ENCODE assay signal across 9 cellular contexts in genomic region chrX:150635952-150636351, GRCh38. TPM values are rescaled to one million over a fixed set of nuclear protein-coding genes. Genes with fewer than 3 reads are reported as not detected.
DNase-seq lines count a peak whose midpoint lies in the region; ATAC-seq and TF ChIP-seq lines count a peak whose summit lies in the region.
"Had no signal": no experiment of that assay in that cellular context is flagged by ENCODE, and none has a peak within 500 bp of the region (broad histone marks: within the 10 kb centered on the region; RNA-seq: fewer than 3 reads in every experiment).

No MANE protein-coding gene starts in this region.

- H3K79me2 ChIP-seq in ACC112 (ENCODE audit: control insufficient read depth, insufficient read depth, low read length, unreplicated experiment), result no peaks in the 10 kb centered on the region

- peak; percentile 93 for ATAC-seq in GM18867 (IDR thresholded peaks at IDR 0.05; ENCODE audit: unreplicated experiment)
- ATAC-seq in HG03439 (IDR thresholded peaks at IDR 0.05; ENCODE audit: unreplicated experiment), result peak; percentile 81
- ATAC-seq in GM21825 (IDR thresholded peaks at IDR 0.05; ENCODE audit: unreplicated experiment), result no peak

- DNase-seq in choroid plexus epithelial cell (ENCODE audit: low read depth), result peak; percentile 70
- DNase-seq in tibial nerve (ENCODE audit: low spot score in 2 of 2), result no peak
- DNase-seq in NCI-H2196 (lab: John Stamatoyannopoulos, UW; ENCODE audit: unreplicated experiment), result no peak
- no peak for DNase-seq in OCI-M1 (lab: John Stamatoyannopoulos, UW)
- DNase-seq: NCI-H1048 had no signal

- TF ChIP-seq POLR2A in tibial nerve (IDR thresholded peaks at IDR 0.05), result no peak

- no peaks in the 10 kb centered on the region for H3K9me3 ChIP-seq in tibial nerve

- H3K36me3 ChIP-seq in ACC112 (ENCODE audit: insufficient read depth, low read length) (no peaks in the 10 kb centered on the region), tibial nerve (peaks cover 0 to 11% (median 0%) of the 10 kb centered on the region in 3 donors)

- 77 to 84% methylated on average over 3 of the region's 3 CpGs for WGBS in tibial nerve, 2 donors

- H2AFZ ChIP-seq in ACC112 (ENCODE audit: low read length, unreplicated experiment), result no peak overlapping the region

- H3K4me3 ChIP-seq in ACC112 (ENCODE audit: low read depth, low read length), result no peak overlapping the region
- no peak overlapping the region for H3K4me3 ChIP-seq in choroid plexus epithelial cell (ENCODE audit: low read depth, low read length)
- H3K4me3 ChIP-seq in tibial nerve, result no peak overlapping the region

- H3K27me3 ChIP-seq in ACC112 (ENCODE audit: insufficient read depth, low read length) (no peaks in the 10 kb centered on the region), tibial nerve (no peaks in the 10 kb centered on the region)

- H3K4me1 ChIP-seq in ACC112 (ENCODE audit: control insufficient read depth, insufficient read depth, low read length, unreplicated experiment), result peaks cover 10% of the 10 kb centered on the region
- no peaks in the 10 kb centered on the region for H3K4me1 ChIP-seq in tibial nerve

- H3K27ac ChIP-seq in ACC112 (ENCODE audit: low read depth, low read length) (peak overlapping the region; percentile 88), tibial nerve (no peak overlapping the region)

- no peak for TF ChIP-seq CTCF in choroid plexus epithelial cell (conservative IDR thresholded peaks at IDR 0.05; ENCODE audit: low read depth, low read length)
- TF ChIP-seq CTCF in tibial nerve (IDR thresholded peaks at IDR 0.05), result no peak

- no peak for TF ChIP-seq EP300 in tibial nerve (IDR thresholded peaks at IDR 0.05)

RNA-seq across cellular contexts. Expression of gene MTMR1, which starts 57.2 kb away (rescaled TPM):
- 10 to 100 TPM in 3 of 4 donors, 1 to 10 TPM in 1; 8.3 to 11.5 (median 11.0) TPM for total RNA-seq in tibial nerve
